In genomic region chr3:39809181-39809994, GRCh38 we compare ENCODE assay signal across 8 cellular contexts. TPM values are rescaled to one million over a fixed set of nuclear protein-coding genes. Genes with fewer than 3 reads are reported as not detected.
A peak's percentile ranks its signal among the peaks of the same experiment; 100 is the strongest.
DNase-seq lines count a peak whose midpoint lies in the region; ATAC-seq and TF ChIP-seq lines count a peak whose summit lies in the region.

TSS of gene MYRIP (plus strand) at chr3:39809609. CDS start at chr3:39900817, 91,208 bp downstream.

- no peak for ATAC-seq in CD4-positive, alpha-beta T cell (ENCODE audit: poor library complexity)
- ATAC-seq in GM19025 (IDR thresholded peaks at IDR 0.05; ENCODE audit: low read depth, unreplicated experiment), result peak; percentile 83
- peak; percentile 71 for ATAC-seq in HG03159 (IDR thresholded peaks at IDR 0.05; ENCODE audit: unreplicated experiment)
- peak; percentile 94 for ATAC-seq in body of pancreas

- peak within 1 kb of the TSS; percentile 61 to 70 (median 66) for H3K9ac ChIP-seq in skeletal muscle tissue (ENCODE audit: low read depth in 1 of 3, low read length in 3 of 3)

- no peak for TF ChIP-seq CTCF in CD4-positive, alpha-beta T cell (IDR thresholded peaks at IDR 0.05)
- TF ChIP-seq CTCF in body of pancreas (IDR thresholded peaks at IDR 0.05), result peak in 5 of 7 experiments; percentile 6 to 48 (median 19)

- H3K36me3 ChIP-seq in body of pancreas (replicated peaks in 1 of 2; ENCODE audit: insufficient read depth in 1 of 2, low read depth in 2 of 2) (no peaks in the 10 kb centered on the region), skeletal muscle tissue (ENCODE audit: control insufficient read depth in 3 of 3, insufficient read depth in 3 of 3, low read length in 3 of 3) (no peaks in the 10 kb centered on the region)

- H3K4me1 ChIP-seq in body of pancreas (peaks cover 30% of the 10 kb centered on the region), skeletal muscle tissue (ENCODE audit: control insufficient read depth in 3 of 3, insufficient read depth in 3 of 3, low read length in 3 of 3) (peaks cover 14 to 22% (median 20%) of the 10 kb centered on the region in 3 donors)

- H3K4me3 ChIP-seq in body of pancreas (peak within 1 kb of the TSS; percentile 59 to 78), skeletal muscle tissue (ENCODE audit: low read length in 3 of 3) (peak within 1 kb of the TSS; percentile 68 to 78 (median 72))

- peak within 1 kb of the TSS; percentile 59 for H3K4me3 Mint-ChIP-seq in CD4-positive, alpha-beta T cell

- intact Hi-C loops in CD4-positive, alpha-beta T cell (cut with DNase I, micrococcal nuclease), result no loop called here
- intact Hi-C loops in body of pancreas (cut with DNase I), result no loop called here

- H3K27ac Mint-ChIP-seq in CD4-positive, alpha-beta T cell, result no peak within 1 kb of the TSS

- whole genome bisulfite sequencing in body of pancreas, 2 donors, result 0% methylated on average over 4 to 79 of the region's 103 CpGs

- no peaks in the 10 kb centered on the region for H3K9me3 Mint-ChIP-seq in CD4-positive, alpha-beta T cell

- TF ChIP-seq POLR2A in body of pancreas (IDR thresholded peaks at IDR 0.05), result peak; percentile 71 to 77 (median 72)

- POLR2A ChIA-PET in CD4-positive, alpha-beta T cell (lab: Charles Lee), result no interaction called here

- DNase-seq in CD4-positive, alpha-beta T cell, result no peak
- peak; percentile 55 to 94 for DNase-seq in NCI-H526 (lab: John Stamatoyannopoulos, UW)
- DNase-seq in body of pancreas, result peak; percentile 90 to 95 (median 91)
- peak; percentile 84 for DNase-seq in islet precursor cell
- no peak for DNase-seq in activated gamma-delta T cell treated with Interleukin-2 at 50 U/mL for 16 hours

- no peaks in the 10 kb centered on the region for H3K36me3 Mint-ChIP-seq in CD4-positive, alpha-beta T cell (ENCODE audit: low read depth)

- peaks cover 89% of the 10 kb centered on the region for H3K27me3 Mint-ChIP-seq in CD4-positive, alpha-beta T cell

- CTCF ChIA-PET in CD4-positive, alpha-beta T cell (lab: Charles Lee), result no interaction called here

- H3K4me1 Mint-ChIP-seq in CD4-positive, alpha-beta T cell (ENCODE audit: low read depth), result peaks cover 17% of the 10 kb centered on the region

- peaks cover 60% of the 10 kb centered on the region for H3K27me3 ChIP-seq in CD4-positive, alpha-beta T cell (ENCODE audit: control insufficient read depth, insufficient read depth, low read length)
- H3K27me3 ChIP-seq in body of pancreas (no peaks in the 10 kb centered on the region), skeletal muscle tissue (ENCODE audit: control insufficient read depth in 3 of 3, insufficient read depth in 3 of 3, low read length in 3 of 3) (peaks cover 23 to 33% (median 31%) of the 10 kb centered on the region in 3 donors)

- no peaks in the 10 kb centered on the region for H3K9me3 ChIP-seq in CD4-positive, alpha-beta T cell (ENCODE audit: control insufficient read depth, low read length)
- H3K9me3 ChIP-seq in body of pancreas (no peaks in the 10 kb centered on the region), skeletal muscle tissue (ENCODE audit: control insufficient read depth in 3 of 3, low read length in 3 of 3) (no peaks in the 10 kb centered on the region)

- no peak within 1 kb of the TSS for H3K27ac ChIP-seq in CD4-positive, alpha-beta T cell (ENCODE audit: low read depth, low read length)
- H3K27ac ChIP-seq in body of pancreas (peak within 1 kb of the TSS; percentile 12 to 80 (median 76)), skeletal muscle tissue (ENCODE audit: low read depth, low read length) (no peak within 1 kb of the TSS)

RNA-seq across cellular contexts. Expression of gene MYRIP, which starts in this region (rescaled TPM):
- not detected for total RNA-seq in CD4-positive, alpha-beta T cell
- total RNA-seq in body of pancreas (10 to 100 TPM in 1 of 2 donors, 1 to 10 TPM in 1; 5.2 to 12.5 TPM), skeletal muscle tissue (1.0 TPM)

Comparison
In these comparisons a context has a peak if more than half of its experiments do, and no peak if none do; other contexts are left out.
1. DNase-seq: peak in NCI-H526 (2 of 2), body of pancreas (4 of 4) and islet precursor cell (single experiment); none in CD4-positive, alpha-beta T cell (0 of 10) and activated gamma-delta T cell treated with Interleukin-2 at 50 U/mL for 16 hours (single experiment).
2. H3K27ac ChIP-seq: peak in body of pancreas (4 of 4); none in CD4-positive, alpha-beta T cell (single experiment) and skeletal muscle tissue (single experiment).